Comparison of ENCODE assay signal across 8 cellular contexts in genomic region chr6:3324262-3324942, GRCh38.
DNase-seq lines count a peak whose midpoint lies in the region; ATAC-seq lines count a peak whose summit lies in the region.

No MANE protein-coding gene starts in this region.

- peak; percentile 85 for DNase-seq in EL
- peak; percentile 42 for DNase-seq in SW480 (ENCODE audit: low spot score)
- DNase-seq in foreskin melanocyte = peak; percentile 98
- peak; percentile 81 for DNase-seq in skeletal muscle cell (ENCODE audit: low read depth)
- no peak for DNase-seq in NCI-H345 (lab: John Stamatoyannopoulos, UW)
- no peak for DNase-seq in SKM-1 (lab: John Stamatoyannopoulos, UW; ENCODE audit: unreplicated experiment)
- DNase-seq in AML-193 (lab: John Stamatoyannopoulos, UW) = no peak

- no peak overlapping the region for H3K4me3 ChIP-seq in skeletal muscle cell (ENCODE audit: low read depth, low read length)

- ATAC-seq in HG02571 (IDR thresholded peaks at IDR 0.05; ENCODE audit: unreplicated experiment) = peak; percentile 80

Comparison
In these comparisons a context has a peak if more than half of its experiments do, and no peak if none do; other contexts are left out.
1. DNase-seq: peak in EL (single experiment), SW480 (single experiment), foreskin melanocyte (single experiment) and skeletal muscle cell (single experiment); none in NCI-H345 (single experiment), SKM-1 (single experiment) and AML-193 (0 of 2).